In genomic region chrX:2614911-2615310, GRCh38 we compare ENCODE assay signal across 8 cellular contexts.
DNase-seq lines count a peak whose midpoint lies in the region; ATAC-seq and TF ChIP-seq lines count a peak whose summit lies in the region.

No MANE protein-coding gene starts in this region.

- CTCF ChIA-PET in Calu3 (lab: Charles Lee) = no interaction called here

- H3K9me3 ChIP-seq in BLaER1 treated with 17β-estradiol and CSF1 and Interleukin-3, amounts not matched to agents 10 nM and 100 nM (replicated peaks in 1 of 11) = no peaks in the 10 kb centered on the region

- H3K4me3 ChIP-seq in BLaER1 treated with 17β-estradiol and CSF1 and Interleukin-3, amounts not matched to agents 10 nM and 100 nM = peak overlapping the region in 2 of 10 experiments; percentile 3 to 23; a peak in 4 of 20 replicates

- H3K9ac ChIP-seq in BLaER1 treated with 17β-estradiol and CSF1 and Interleukin-3, amounts not matched to agents 10 nM and 100 nM = peak overlapping the region in 9 of 11 experiments; percentile 55 to 71 (median 64); a peak in 17 of 22 replicates

- ATAC-seq in esophagus mucosa (peak; percentile 50), HG02571 (IDR thresholded peaks at IDR 0.05; ENCODE audit: unreplicated experiment) (no peak)
- no peak for ATAC-seq in stimulated activated memory B cell treated with anti-CD40 and anti-IgM and Interleukin-4, amounts not matched to agents 10 μg/mL and 1 μg/mL and 100 μg/mL, for 72 hours

- BruUV-seq in Calu3 (replicated peaks; lab: Mats Ljungman, UMichigan) = no TSS peak

- no peak overlapping the region for H3K4me3 Mint-ChIP-seq in stimulated activated memory B cell treated with anti-CD40 and anti-IgM and Interleukin-4, amounts not matched to agents 10 μg/mL and 1 μg/mL and 100 μg/mL, for 72 hours
- no peak overlapping the region for H3K4me3 Mint-ChIP-seq in Calu3 (ENCODE audit: low read depth, unreplicated experiment)

- no peaks in the 10 kb centered on the region for H3K9me3 Mint-ChIP-seq in stimulated activated memory B cell treated with anti-CD40 and anti-IgM and Interleukin-4, amounts not matched to agents 10 μg/mL and 1 μg/mL and 100 μg/mL, for 72 hours
- H3K9me3 Mint-ChIP-seq in Calu3 (ENCODE audit: low read depth, unreplicated experiment) = no peaks in the 10 kb centered on the region

- TF ChIP-seq CTCF in Calu3 (IDR thresholded peaks at IDR 0.05; ENCODE audit: unreplicated experiment) = no peak

- H3K27ac ChIP-seq in BLaER1 treated with 17β-estradiol and CSF1 and Interleukin-3, amounts not matched to agents 10 nM and 100 nM = peak overlapping the region; percentile 36 to 88 (median 82); a peak in 21 of 22 replicates

- no peaks in the 10 kb centered on the region for H3K27me3 Mint-ChIP-seq in stimulated activated memory B cell treated with anti-CD40 and anti-IgM and Interleukin-4, amounts not matched to agents 10 μg/mL and 1 μg/mL and 100 μg/mL, for 72 hours
- no peaks in the 10 kb centered on the region for H3K27me3 Mint-ChIP-seq in Calu3 (ENCODE audit: unreplicated experiment)

- H3K4me2 ChIP-seq in BLaER1 treated with 17β-estradiol and CSF1 and Interleukin-3, amounts not matched to agents 10 nM and 100 nM = peak overlapping the region; percentile 41 to 86 (median 77)

- no peaks in the 10 kb centered on the region for H3K27me3 ChIP-seq in BLaER1 treated with 17β-estradiol and CSF1 and Interleukin-3, amounts not matched to agents 10 nM and 100 nM

- peaks cover 45 to 87% (median 52%) of the 10 kb centered on the region in 10 experiments for H3K4me1 ChIP-seq in BLaER1 treated with 17β-estradiol and CSF1 and Interleukin-3, amounts not matched to agents 10 nM and 100 nM

- peaks cover 68% of the 10 kb centered on the region for H3K36me3 Mint-ChIP-seq in stimulated activated memory B cell treated with anti-CD40 and anti-IgM and Interleukin-4, amounts not matched to agents 10 μg/mL and 1 μg/mL and 100 μg/mL, for 72 hours
- peaks cover 12% of the 10 kb centered on the region for H3K36me3 Mint-ChIP-seq in Calu3 (ENCODE audit: insufficient read depth, unreplicated experiment)

- DNase-seq in M059J (ENCODE audit: low read depth) = peak; percentile 67
- DNase-seq in non-pigmented ciliary epithelial cell (ENCODE audit: low read depth) = peak; percentile 73
- no peak for DNase-seq in NCI-H2227 (lab: John Stamatoyannopoulos, UW; ENCODE audit: unreplicated experiment)
- no peak for DNase-seq in Calu3

- peaks cover 35% of the 10 kb centered on the region for H3K4me1 Mint-ChIP-seq in stimulated activated memory B cell treated with anti-CD40 and anti-IgM and Interleukin-4, amounts not matched to agents 10 μg/mL and 1 μg/mL and 100 μg/mL, for 72 hours
- peaks cover 20% of the 10 kb centered on the region for H3K4me1 Mint-ChIP-seq in Calu3 (ENCODE audit: low read depth, unreplicated experiment)

- intact Hi-C loops in Calu3 (cut with micrococcal nuclease; ENCODE audit: unreplicated experiment) = no loop called here

- no peaks in the 10 kb centered on the region; a peak in 1 of 22 replicates for H4K20me1 ChIP-seq in BLaER1 treated with 17β-estradiol and CSF1 and Interleukin-3, amounts not matched to agents 10 nM and 100 nM

- peaks cover 46 to 73% (median 61%) of the 10 kb centered on the region in 11 experiments; a peak in 21 of 22 replicates for H3K36me3 ChIP-seq in BLaER1 treated with 17β-estradiol and CSF1 and Interleukin-3, amounts not matched to agents 10 nM and 100 nM

- H3K27ac Mint-ChIP-seq in stimulated activated memory B cell treated with anti-CD40 and anti-IgM and Interleukin-4, amounts not matched to agents 10 μg/mL and 1 μg/mL and 100 μg/mL, for 72 hours = no peak overlapping the region
- no peak overlapping the region for H3K27ac Mint-ChIP-seq in Calu3 (ENCODE audit: unreplicated experiment)

Comparison
In these comparisons a context has a peak if more than half of its experiments do, and no peak if none do; other contexts are left out.
1. DNase-seq: peak in M059J (single experiment) and non-pigmented ciliary epithelial cell (single experiment); none in NCI-H2227 (single experiment) and Calu3 (single experiment).